ENCODE assay signal across 12 cellular contexts in genomic region chr1:237672748-237673147, GRCh38.
DNase-seq lines count a peak whose midpoint lies in the region; TF ChIP-seq lines count a peak whose summit lies in the region.
"Had no signal": no experiment of that assay in that cellular context is flagged by ENCODE, and none has a peak within 500 bp of the region (broad histone marks: within the 10 kb centered on the region; RNA-seq: fewer than 3 reads in every experiment).

No MANE protein-coding gene starts in this region.

- H3K4me3 ChIP-seq in Caco-2 (ENCODE audit: low read depth, low read length) (no peak overlapping the region), epithelial cell of proximal tubule (ENCODE audit: low read depth, low read length) (no peak overlapping the region)
- H3K4me3 ChIP-seq: ovary had no signal

- H3K9me3 ChIP-seq in Caco-2: no peaks in the 10 kb centered on the region
- H3K9me3 ChIP-seq: ovary had no signal

- TF ChIP-seq CTCF in Caco-2 (IDR thresholded peaks at IDR 0.05; ENCODE audit: insufficient read depth in 1 of 2, low read depth in 1 of 2, low read length in 1 of 2, severe bottlenecking in 1 of 2, unreplicated experiment in 1 of 2) (peak; percentile 31 to 44), GM12872 (IDR thresholded peaks at IDR 0.05; ENCODE audit: insufficient read depth, low read depth, low read length) (0 out of 3 replicates have a peak, but pooled peaks have one; percentile 2), epithelial cell of proximal tubule (conservative IDR thresholded peaks at IDR 0.05; ENCODE audit: low read depth, low read length) (peak; percentile 64)

- no peaks in the 10 kb centered on the region for H3K36me3 ChIP-seq in Caco-2 (ENCODE audit: control insufficient read depth, insufficient read depth, low read length)
- H3K36me3 ChIP-seq: ovary had no signal

- POLR2A ChIA-PET in Caco-2 (lab: Charles Lee): no interaction called here

- H3K4me1 Mint-ChIP-seq in Caco-2 (ENCODE audit: low read depth, unreplicated experiment): no peaks in the 10 kb centered on the region

- no peaks in the 10 kb centered on the region for H3K9me3 Mint-ChIP-seq in Caco-2 (ENCODE audit: unreplicated experiment)

- no peaks in the 10 kb centered on the region for H3K27me3 ChIP-seq in Caco-2 (replicated peaks; ENCODE audit: control insufficient read depth, insufficient read depth, low read length)
- H3K27me3 ChIP-seq: ovary had no signal

- no peak overlapping the region for H3K27ac Mint-ChIP-seq in Caco-2 (ENCODE audit: unreplicated experiment)

- CTCF ChIA-PET in Caco-2 (lab: Charles Lee): interaction anchor here (1.2 kb wide), 1 partner anchor 127 kb away, joined by 3 read pairs; no protein-coding TSS in a partner anchor

- peaks cover 2% of the 10 kb centered on the region for H3K27me3 Mint-ChIP-seq in Caco-2 (ENCODE audit: insufficient read depth, unreplicated experiment)

- no peak overlapping the region for H3K4me3 Mint-ChIP-seq in Caco-2 (ENCODE audit: unreplicated experiment)

- DNase-seq in Caco-2 (peak in 1 of 2 experiments; percentile 26), NCI-H82 treated with DMSO at 0.1 percent for 48 hours (lab: John Stamatoyannopoulos, UW; ENCODE audit: unreplicated experiment) (peak; percentile 9), epithelial cell of proximal tubule (ENCODE audit: low read depth) (no peak), Ammon's horn (ENCODE audit: low spot score) (no peak), GDM1 (lab: John Stamatoyannopoulos, UW) (no peak), NCI-H774 (lab: John Stamatoyannopoulos, UW) (no peak), C1 segment of cervical spinal cord (lab: John Stamatoyannopoulos, UW) (no peak)
- DNase-seq: activated naive CD4-positive, alpha-beta T cell treated with Interleukin-2 at 50 U/mL for 16 hours; NCI-H1417 treated with DMSO at 0.1 percent for 48 hours; ovary; T1000 had no signal

- no TSS peak for BruUV-seq in Caco-2 (replicated peaks; lab: Mats Ljungman, UMichigan)

- no peaks in the 10 kb centered on the region for H3K36me3 Mint-ChIP-seq in Caco-2 (ENCODE audit: insufficient read depth, unreplicated experiment)

- H3K4me1 ChIP-seq in Caco-2: no peaks in the 10 kb centered on the region

- intact Hi-C loops in Caco-2 (cut with micrococcal nuclease; ENCODE audit: unreplicated experiment): no loop called here

Comparison
In these comparisons a context has a peak if more than half of its experiments do, and no peak if none do; other contexts are left out.
1. CTCF ChIP-seq: peak in every context shown above with its lines; median percentile 64 in epithelial cell of proximal tubule; 38 in Caco-2; 2 in GM12872.